Comparison of ENCODE assay signal across 1 cellular context in the genomic region with DNA sequence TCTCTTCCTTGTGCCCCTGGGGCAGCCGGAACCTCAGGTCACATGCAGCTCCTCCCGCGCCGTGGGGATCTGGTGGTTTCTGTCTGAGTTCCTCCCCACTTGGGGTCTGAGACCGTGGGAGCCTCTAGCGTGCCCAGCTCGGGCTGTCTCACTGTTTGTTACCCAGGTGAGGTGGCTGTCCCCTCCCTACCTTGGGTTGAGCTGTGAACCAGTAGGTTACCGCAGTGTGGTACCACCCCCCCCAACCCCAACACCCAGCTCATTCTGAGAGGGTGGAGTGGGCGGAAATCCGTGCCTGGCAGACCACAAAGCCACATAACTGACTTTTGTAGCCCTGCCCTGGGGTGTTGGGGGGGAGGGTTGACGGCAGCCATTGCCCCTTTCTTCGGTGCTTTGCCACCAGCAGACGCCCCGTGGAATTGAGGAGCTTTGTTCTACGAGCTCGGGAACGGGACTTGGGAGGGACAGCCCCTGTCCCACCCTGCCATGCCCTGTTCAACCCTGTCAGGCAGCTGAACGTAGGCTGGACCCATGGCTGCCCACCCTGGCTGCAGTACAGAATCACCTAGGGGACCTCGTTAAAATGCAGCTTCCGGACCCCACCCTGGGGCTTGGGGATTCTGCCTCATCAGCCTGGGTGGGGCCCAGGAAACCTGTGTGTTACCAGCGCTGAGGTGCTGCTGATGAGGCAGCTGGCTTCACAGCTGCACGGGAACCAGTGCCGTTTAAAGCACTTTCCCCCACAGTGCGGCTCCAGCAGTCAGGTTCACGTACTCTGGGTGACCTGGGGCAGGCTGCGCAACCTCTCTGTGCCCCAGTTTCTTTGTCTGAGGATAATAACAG.
TF ChIP-seq lines count a peak whose summit lies in the region.

No MANE protein-coding gene starts in this region.

TF ChIP-seq in HepG2, 621 proteins besides CTCF, POLR2A, EP300 and RAD21 (continued from another document):
- TF ChIP-seq, protein P1, sequence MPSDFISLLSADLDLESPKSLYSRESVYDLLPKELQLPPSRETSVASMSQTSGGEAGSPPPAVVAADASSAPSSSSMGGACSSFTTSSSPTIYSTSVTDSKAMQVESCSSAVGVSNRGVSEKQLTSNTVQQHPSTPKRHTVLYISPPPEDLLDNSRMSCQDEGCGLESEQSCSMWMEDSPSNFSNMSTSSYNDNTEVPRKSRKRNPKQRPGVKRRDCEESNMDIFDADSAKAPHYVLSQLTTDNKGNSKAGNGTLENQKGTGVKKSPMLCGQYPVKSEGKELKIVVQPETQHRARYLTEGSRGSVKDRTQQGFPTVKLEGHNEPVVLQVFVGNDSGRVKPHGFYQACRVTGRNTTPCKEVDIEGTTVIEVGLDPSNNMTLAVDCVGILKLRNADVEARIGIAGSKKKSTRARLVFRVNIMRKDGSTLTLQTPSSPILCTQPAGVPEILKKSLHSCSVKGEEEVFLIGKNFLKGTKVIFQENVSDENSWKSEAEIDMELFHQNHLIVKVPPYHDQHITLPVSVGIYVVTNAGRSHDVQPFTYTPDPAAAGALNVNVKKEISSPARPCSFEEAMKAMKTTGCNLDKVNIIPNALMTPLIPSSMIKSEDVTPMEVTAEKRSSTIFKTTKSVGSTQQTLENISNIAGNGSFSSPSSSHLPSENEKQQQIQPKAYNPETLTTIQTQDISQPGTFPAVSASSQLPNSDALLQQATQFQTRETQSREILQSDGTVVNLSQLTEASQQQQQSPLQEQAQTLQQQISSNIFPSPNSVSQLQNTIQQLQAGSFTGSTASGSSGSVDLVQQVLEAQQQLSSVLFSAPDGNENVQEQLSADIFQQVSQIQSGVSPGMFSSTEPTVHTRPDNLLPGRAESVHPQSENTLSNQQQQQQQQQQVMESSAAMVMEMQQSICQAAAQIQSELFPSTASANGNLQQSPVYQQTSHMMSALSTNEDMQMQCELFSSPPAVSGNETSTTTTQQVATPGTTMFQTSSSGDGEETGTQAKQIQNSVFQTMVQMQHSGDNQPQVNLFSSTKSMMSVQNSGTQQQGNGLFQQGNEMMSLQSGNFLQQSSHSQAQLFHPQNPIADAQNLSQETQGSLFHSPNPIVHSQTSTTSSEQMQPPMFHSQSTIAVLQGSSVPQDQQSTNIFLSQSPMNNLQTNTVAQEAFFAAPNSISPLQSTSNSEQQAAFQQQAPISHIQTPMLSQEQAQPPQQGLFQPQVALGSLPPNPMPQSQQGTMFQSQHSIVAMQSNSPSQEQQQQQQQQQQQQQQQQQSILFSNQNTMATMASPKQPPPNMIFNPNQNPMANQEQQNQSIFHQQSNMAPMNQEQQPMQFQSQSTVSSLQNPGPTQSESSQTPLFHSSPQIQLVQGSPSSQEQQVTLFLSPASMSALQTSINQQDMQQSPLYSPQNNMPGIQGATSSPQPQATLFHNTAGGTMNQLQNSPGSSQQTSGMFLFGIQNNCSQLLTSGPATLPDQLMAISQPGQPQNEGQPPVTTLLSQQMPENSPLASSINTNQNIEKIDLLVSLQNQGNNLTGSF (CRISPR knock-in tag; IDR thresholded peaks at IDR 0.05): no peak
- TF ChIP-seq ZNF737 (CRISPR knock-in tag; IDR thresholded peaks at IDR 0.05; ENCODE audit: borderline replicate concordance): no peak
- TF ChIP-seq HOXA3 (CRISPR knock-in tag; IDR thresholded peaks at IDR 0.05): no peak
- no peak for TF ChIP-seq ZNF558 (CRISPR knock-in tag; IDR thresholded peaks at IDR 0.05; ENCODE audit: borderline replicate concordance)
- TF ChIP-seq, protein P2, sequence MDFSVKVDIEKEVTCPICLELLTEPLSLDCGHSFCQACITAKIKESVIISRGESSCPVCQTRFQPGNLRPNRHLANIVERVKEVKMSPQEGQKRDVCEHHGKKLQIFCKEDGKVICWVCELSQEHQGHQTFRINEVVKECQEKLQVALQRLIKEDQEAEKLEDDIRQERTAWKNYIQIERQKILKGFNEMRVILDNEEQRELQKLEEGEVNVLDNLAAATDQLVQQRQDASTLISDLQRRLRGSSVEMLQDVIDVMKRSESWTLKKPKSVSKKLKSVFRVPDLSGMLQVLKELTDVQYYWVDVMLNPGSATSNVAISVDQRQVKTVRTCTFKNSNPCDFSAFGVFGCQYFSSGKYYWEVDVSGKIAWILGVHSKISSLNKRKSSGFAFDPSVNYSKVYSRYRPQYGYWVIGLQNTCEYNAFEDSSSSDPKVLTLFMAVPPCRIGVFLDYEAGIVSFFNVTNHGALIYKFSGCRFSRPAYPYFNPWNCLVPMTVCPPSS (IDR thresholded peaks at IDR 0.05): no peak
- TF ChIP-seq NONO (IDR thresholded peaks at IDR 0.05): no peak
- no peak for TF ChIP-seq NONO (CRISPR knock-in tag; conservative IDR thresholded peaks at IDR 0.05)
